27 cellular contexts compared by ENCODE assay signal in genomic region chr4:95296052-95296451, GRCh38.
"Had no signal": no experiment of that assay in that cellular context is flagged by ENCODE, and none has a peak within 500 bp of the region (broad histone marks: within the 10 kb centered on the region; RNA-seq: fewer than 3 reads in every experiment).

No MANE protein-coding gene starts in this region.

- H3K27ac ChIP-seq: stomach, suprapubic skin, thoracic aorta, thyroid gland, tibial artery, tibial nerve, transverse colon, upper lobe of left lung, upper lobe of right lung, uterus, vagina had no signal

- ATAC-seq: stimulated activated effector memory CD8-positive, alpha-beta T cell treated with anti-CD3 and anti-CD28 coated beads, Interleukin-12 subunit alpha, Interleukin-12 subunit beta, amount 100 ng/mL, for 72 hours; stimulated activated memory B cell treated with anti-CD40 and anti-IgM and Interleukin-4, amounts not matched to agents 10 μg/mL and 1 μg/mL and 100 μg/mL, for 72 hours; stimulated activated naive B cell treated with anti-CD40 and anti-IgM and Interleukin-4, amounts not matched to agents 10 μg/mL and 1 μg/mL and 100 μg/mL, for 72 hours; stimulated activated naive CD8-positive, alpha-beta T cell treated with anti-CD3 and anti-CD28 coated beads, Interleukin-15, amount 100 ng/mL, for 72 hours; stimulated activated naive CD8-positive, alpha-beta T cell treated with anti-CD3 and anti-CD28 coated beads, Interleukin-15, Interleukin-2, amounts not matched to agents 100 U/mL and 50 U/mL, for 24 hours; upper lobe of right lung had no signal

- H3K4me1 ChIP-seq: stomach, suprapubic skin, thyroid gland, upper lobe of left lung, upper lobe of right lung, uterus, vagina had no signal

- H3K27ac Mint-ChIP-seq: stimulated activated effector memory CD8-positive, alpha-beta T cell treated with anti-CD3 and anti-CD28 coated beads, Interleukin-12 subunit alpha, Interleukin-12 subunit beta, amount 100 ng/mL, for 72 hours; stimulated activated memory B cell treated with anti-CD40 and anti-IgM and Interleukin-4, amounts not matched to agents 10 μg/mL and 1 μg/mL and 100 μg/mL, for 72 hours; stimulated activated naive B cell treated with anti-CD40 and anti-IgM and Interleukin-4, amounts not matched to agents 10 μg/mL and 1 μg/mL and 100 μg/mL, for 72 hours; stimulated activated naive CD8-positive, alpha-beta T cell treated with anti-CD3 and anti-CD28 coated beads, Interleukin-15, amount 100 ng/mL, for 72 hours; stimulated activated naive CD8-positive, alpha-beta T cell treated with anti-CD3 and anti-CD28 coated beads, Interleukin-15, Interleukin-2, amounts not matched to agents 100 ng/mL and 50 ng/mL, for 24 hours; type B pancreatic cell had no signal

- H3K4me1 Mint-ChIP-seq: stimulated activated effector memory CD8-positive, alpha-beta T cell treated with anti-CD3 and anti-CD28 coated beads, Interleukin-12 subunit alpha, Interleukin-12 subunit beta, amount 100 ng/mL, for 72 hours; stimulated activated memory B cell treated with anti-CD40 and anti-IgM and Interleukin-4, amounts not matched to agents 10 μg/mL and 1 μg/mL and 100 μg/mL, for 72 hours; stimulated activated naive B cell treated with anti-CD40 and anti-IgM and Interleukin-4, amounts not matched to agents 10 μg/mL and 1 μg/mL and 100 μg/mL, for 72 hours had no signal

- H3K36me3 ChIP-seq: stomach, suprapubic skin, thyroid gland, tibial nerve, transverse colon, upper lobe of left lung, upper lobe of right lung, uterus, vagina had no signal

- H3K4me3 Mint-ChIP-seq: stimulated activated effector memory CD8-positive, alpha-beta T cell treated with anti-CD3 and anti-CD28 coated beads, Interleukin-12 subunit alpha, Interleukin-12 subunit beta, amount 100 ng/mL, for 72 hours; stimulated activated memory B cell treated with anti-CD40 and anti-IgM and Interleukin-4, amounts not matched to agents 10 μg/mL and 1 μg/mL and 100 μg/mL, for 72 hours; stimulated activated naive B cell treated with anti-CD40 and anti-IgM and Interleukin-4, amounts not matched to agents 10 μg/mL and 1 μg/mL and 100 μg/mL, for 72 hours; stimulated activated naive CD8-positive, alpha-beta T cell treated with anti-CD3 and anti-CD28 coated beads, Interleukin-15, amount 100 ng/mL, for 72 hours; stimulated activated naive CD8-positive, alpha-beta T cell treated with anti-CD3 and anti-CD28 coated beads, Interleukin-15, Interleukin-2, amounts not matched to agents 100 ng/mL and 50 ng/mL, for 24 hours; type B pancreatic cell had no signal

- H3K36me3 Mint-ChIP-seq: stimulated activated effector memory CD8-positive, alpha-beta T cell treated with anti-CD3 and anti-CD28 coated beads, Interleukin-12 subunit alpha, Interleukin-12 subunit beta, amount 100 ng/mL, for 72 hours; stimulated activated memory B cell treated with anti-CD40 and anti-IgM and Interleukin-4, amounts not matched to agents 10 μg/mL and 1 μg/mL and 100 μg/mL, for 72 hours; stimulated activated naive B cell treated with anti-CD40 and anti-IgM and Interleukin-4, amounts not matched to agents 10 μg/mL and 1 μg/mL and 100 μg/mL, for 72 hours had no signal

- DNase-seq: stimulated activated CD4-positive, alpha-beta T cell treated with anti-CD3 and anti-CD28 coated beads, Interleukin-2, amount 100 ng/mL, for 24 hours; stimulated activated CD4-positive, alpha-beta T cell treated with anti-CD3 and anti-CD28 coated beads, Interleukin-2, amount 100 ng/mL, for 48 hours; stimulated activated CD4-positive, alpha-beta T cell treated with anti-CD3 and anti-CD28 coated beads, Interleukin-4, amount 100 ng/mL, for 1 hour; stimulated activated CD4-positive, alpha-beta T cell treated with anti-CD3 and anti-CD28 coated beads, Interleukin-4, amount 100 ng/mL, for 24 hours; stimulated activated CD4-positive, alpha-beta T cell treated with anti-CD3 and anti-CD28 coated beads, Interleukin-4, amount 100 ng/mL, for 4 hours; stimulated activated CD8-positive, alpha-beta memory T cell treated with anti-CD3 and anti-CD28 coated beads, Interleukin-4, amount 100 ng/mL, for 48 hours; stimulated activated naive B cell treated with anti-CD40 and anti-IgM and Interleukin-4, amounts not matched to agents 10 μg/mL and 1 μg/mL and 100 μg/mL, for 72 hours; stimulated activated naive CD4-positive, alpha-beta T cell; stimulated activated naive CD4-positive, alpha-beta T cell treated with Interleukin-2 at 50 U/mL for 16 hours; stimulated activated naive CD8-positive, alpha-beta T cell treated with anti-CD3 and anti-CD28 coated beads, Interleukin-15, amount 100 ng/mL, for 72 hours; stimulated activated naive CD8-positive, alpha-beta T cell treated with anti-CD3 and anti-CD28 coated beads, Interleukin-15, Interleukin-2, amounts not matched to agents 100 U/mL and 50 U/mL, for 24 hours; stomach; thyroid gland; tibial artery; transverse colon; trophoblast cell; upper lobe of left lung; upper lobe of right lung; uterus had no signal

- H3K9me3 ChIP-seq: suprapubic skin, thoracic aorta, thyroid gland, tibial artery, tibial nerve, transverse colon, upper lobe of left lung, upper lobe of right lung, uterus, vagina had no signal

- H3K27me3 ChIP-seq: stomach, suprapubic skin, thyroid gland, tibial artery, tibial nerve, transverse colon, upper lobe of left lung, upper lobe of right lung, uterus, vagina had no signal

- H3K4me3 ChIP-seq: stomach, suprapubic skin, thoracic aorta, thyroid gland, tibial artery, tibial nerve, transverse colon, upper lobe of left lung, upper lobe of right lung, uterus, vagina had no signal

- H3K27me3 Mint-ChIP-seq: stimulated activated memory B cell treated with anti-CD40 and anti-IgM and Interleukin-4, amounts not matched to agents 10 μg/mL and 1 μg/mL and 100 μg/mL, for 72 hours; stimulated activated naive B cell treated with anti-CD40 and anti-IgM and Interleukin-4, amounts not matched to agents 10 μg/mL and 1 μg/mL and 100 μg/mL, for 72 hours; stimulated activated naive CD8-positive, alpha-beta T cell treated with anti-CD3 and anti-CD28 coated beads, Interleukin-15, amount 100 ng/mL, for 72 hours; stimulated activated naive CD8-positive, alpha-beta T cell treated with anti-CD3 and anti-CD28 coated beads, Interleukin-15, Interleukin-2, amounts not matched to agents 100 ng/mL and 50 ng/mL, for 24 hours; type B pancreatic cell had no signal
